Comparison of ENCODE assay signal across 21 cellular contexts in genomic region chr1:208929575-208929974, GRCh38.
A peak's percentile ranks its signal among the peaks of the same experiment; 100 is the strongest.
DNase-seq lines count a peak whose midpoint lies in the region; ATAC-seq and TF ChIP-seq lines count a peak whose summit lies in the region.
"Had no signal": no experiment of that assay in that cellular context is flagged by ENCODE, and none has a peak within 500 bp of the region (broad histone marks: within the 10 kb centered on the region; RNA-seq: fewer than 3 reads in every experiment).

No MANE protein-coding gene starts in this region.

- WGBS in SK-N-SH (ENCODE audit: low lambda C conversion rate): 16% methylated on average over 3 of the region's 3 CpGs

- H3K4me3 ChIP-seq in SK-N-SH (ENCODE audit: low read depth in 2 of 2, low read length in 1 of 2) (no peak overlapping the region), lower lobe of right lung (no peak overlapping the region)
- H3K4me3 ChIP-seq: HAP-1, thoracic aorta had no signal

- H3F3A ChIP-seq in SK-N-SH (replicated peaks; ENCODE audit: insufficient read depth): peaks cover 18% of the 10 kb centered on the region

- intact Hi-C loops in lower lobe of right lung (cut with DNase I): no loop called here
- intact Hi-C loops in activated CD4-positive, alpha-beta T cell treated with anti-CD3 and anti-CD28 coated beads for 36 hours (cut with DNase I, micrococcal nuclease): no loop called here

- H3K79me2 ChIP-seq in SK-N-SH (ENCODE audit: insufficient read depth): no peaks in the 10 kb centered on the region

- peak; percentile 67 for DNase-seq in GM04504 (ENCODE audit: low read depth)
- no peak for DNase-seq in SK-N-SH
- no peak for DNase-seq in lower lobe of right lung
- no peak for DNase-seq in activated CD4-positive, alpha-beta T cell treated with anti-CD3 and anti-CD28 coated beads for 36 hours
- DNase-seq in dermis blood vessel endothelial cell: no peak
- DNase-seq in SKM-1 treated with dmso at 0.1 percent for 144 hours (lab: John Stamatoyannopoulos, UW; ENCODE audit: unreplicated experiment): no peak
- DNase-seq: activated B cell treated with CpG ODN at 0.5 μM for 24 hours; activated CD4-positive, alpha-beta memory T cell treated with anti-CD3 and anti-CD28 coated beads for 36 hours; activated gamma-delta T cell; caudate nucleus; NCI-H1436 treated with DMSO at 0.1 percent for 48 hours; NCI-H510A treated with DMSO at 0.1 percent for 48 hours; nucleus accumbens; small intestine; stimulated activated CD4-positive, alpha-beta T cell treated with anti-CD3 and anti-CD28 coated beads, Interleukin-2, amount 100 ng/mL, for 24 hours; T-helper 9 cell had no signal

- peak; percentile 87 for ATAC-seq in esophagus mucosa
- no peak for ATAC-seq in lower lobe of right lung
- no peak for ATAC-seq in activated CD4-positive, alpha-beta T cell treated with anti-CD3 and anti-CD28 coated beads for 36 hours
- ATAC-seq: stimulated activated effector memory CD8-positive, alpha-beta T cell treated with anti-CD3 and anti-CD28 coated beads, Interleukin-12 subunit alpha, Interleukin-12 subunit beta, amount 100 ng/mL, for 72 hours had no signal

- H3K9me3 Mint-ChIP-seq in activated CD4-positive, alpha-beta T cell treated with anti-CD3 and anti-CD28 coated beads for 36 hours (ENCODE audit: low read depth): no peaks in the 10 kb centered on the region
- H3K9me3 Mint-ChIP-seq: activated B cell treated with CpG ODN at 0.5 μM for 24 hours; activated CD4-positive, alpha-beta memory T cell treated with anti-CD3 and anti-CD28 coated beads for 36 hours; stimulated activated effector memory CD8-positive, alpha-beta T cell treated with anti-CD3 and anti-CD28 coated beads, Interleukin-12 subunit alpha, Interleukin-12 subunit beta, amount 100 ng/mL, for 72 hours had no signal

- peak in 1 of 2 experiments; percentile 57; a peak in 1 of 4 replicates for TF ChIP-seq EP300 in SK-N-SH (IDR thresholded peaks at IDR 0.05; ENCODE audit: borderline replicate concordance in 1 of 2, low read depth in 1 of 2, low read length in 1 of 2)

- H3K9me2 ChIP-seq in SK-N-SH: no peaks in the 10 kb centered on the region

- no peaks in the 10 kb centered on the region for H3K27me3 ChIP-seq in SK-N-SH (ENCODE audit: insufficient read depth)
- H3K27me3 ChIP-seq in lower lobe of right lung (ENCODE audit: low read depth): no peaks in the 10 kb centered on the region

- POLR2A ChIA-PET in SK-N-SH (lab: Yijun Ruan, JAX): no interaction called here
- POLR2A ChIA-PET in activated CD4-positive, alpha-beta T cell treated with anti-CD3 and anti-CD28 coated beads for 36 hours (lab: Charles Lee): no interaction called here

- TF ChIP-seq RAD21 in SK-N-SH (IDR thresholded peaks at IDR 0.05; ENCODE audit: low read length): no peak

- CTCF ChIA-PET in SK-N-SH (lab: Yijun Ruan, JAX): no interaction called here
- CTCF ChIA-PET in activated CD4-positive, alpha-beta T cell treated with anti-CD3 and anti-CD28 coated beads for 36 hours (lab: Charles Lee): no interaction called here

- peaks cover 10 to 19% of the 10 kb centered on the region in 2 experiments for H3K4me1 ChIP-seq in SK-N-SH (ENCODE audit: control insufficient read depth in 1 of 2, insufficient read depth in 2 of 2, low read depth in 1 of 2, low read length in 1 of 2)
- H3K4me1 ChIP-seq in lower lobe of right lung: no peaks in the 10 kb centered on the region
- H3K4me1 ChIP-seq: HAP-1 had no signal

- no peak overlapping the region for H3K4me3 Mint-ChIP-seq in activated CD4-positive, alpha-beta T cell treated with anti-CD3 and anti-CD28 coated beads for 36 hours
- H3K4me3 Mint-ChIP-seq: activated B cell treated with CpG ODN at 0.5 μM for 24 hours; activated CD4-positive, alpha-beta memory T cell treated with anti-CD3 and anti-CD28 coated beads for 36 hours; dendritic cell treated with granulocyte-macrophage colony-stimulating factor and Interleukin-4, amounts not matched to agents 40 ng/mL and 50 ng/mL, for 4 days; stimulated activated effector memory CD8-positive, alpha-beta T cell treated with anti-CD3 and anti-CD28 coated beads, Interleukin-12 subunit alpha, Interleukin-12 subunit beta, amount 100 ng/mL, for 72 hours had no signal

- H3K4me1 Mint-ChIP-seq in activated CD4-positive, alpha-beta T cell treated with anti-CD3 and anti-CD28 coated beads for 36 hours: no peaks in the 10 kb centered on the region
- H3K4me1 Mint-ChIP-seq: activated B cell treated with CpG ODN at 0.5 μM for 24 hours; stimulated activated effector memory CD8-positive, alpha-beta T cell treated with anti-CD3 and anti-CD28 coated beads, Interleukin-12 subunit alpha, Interleukin-12 subunit beta, amount 100 ng/mL, for 72 hours had no signal

- H3K9ac ChIP-seq in SK-N-SH: no peak overlapping the region

- no peak overlapping the region for H3K27ac Mint-ChIP-seq in activated CD4-positive, alpha-beta T cell treated with anti-CD3 and anti-CD28 coated beads for 36 hours
- H3K27ac Mint-ChIP-seq: activated B cell treated with CpG ODN at 0.5 μM for 24 hours; activated CD4-positive, alpha-beta memory T cell treated with anti-CD3 and anti-CD28 coated beads for 36 hours; dendritic cell treated with granulocyte-macrophage colony-stimulating factor and Interleukin-4, amounts not matched to agents 40 ng/mL and 50 ng/mL, for 4 days; stimulated activated effector memory CD8-positive, alpha-beta T cell treated with anti-CD3 and anti-CD28 coated beads, Interleukin-12 subunit alpha, Interleukin-12 subunit beta, amount 100 ng/mL, for 72 hours had no signal

- TF ChIP-seq CTCF in SK-N-SH (IDR thresholded peaks at IDR 0.05) (no peak), lower lobe of right lung (IDR thresholded peaks at IDR 0.05) (no peak)

- H4K20me1 ChIP-seq in SK-N-SH (ENCODE audit: insufficient read depth): no peaks in the 10 kb centered on the region

- peaks cover 7% of the 10 kb centered on the region for H3K27me3 Mint-ChIP-seq in activated CD4-positive, alpha-beta T cell treated with anti-CD3 and anti-CD28 coated beads for 36 hours
- H3K27me3 Mint-ChIP-seq: dendritic cell treated with granulocyte-macrophage colony-stimulating factor and Interleukin-4, amounts not matched to agents 40 ng/mL and 50 ng/mL, for 4 days had no signal

- H3K36me3 Mint-ChIP-seq in activated CD4-positive, alpha-beta T cell treated with anti-CD3 and anti-CD28 coated beads for 36 hours (ENCODE audit: low read depth): no peaks in the 10 kb centered on the region
- H3K36me3 Mint-ChIP-seq: activated CD4-positive, alpha-beta memory T cell treated with anti-CD3 and anti-CD28 coated beads for 36 hours; stimulated activated effector memory CD8-positive, alpha-beta T cell treated with anti-CD3 and anti-CD28 coated beads, Interleukin-12 subunit alpha, Interleukin-12 subunit beta, amount 100 ng/mL, for 72 hours had no signal

- H3K36me3 ChIP-seq in SK-N-SH (replicated peaks in 1 of 2; ENCODE audit: control insufficient read depth in 1 of 2, insufficient read depth in 2 of 2, low read length in 1 of 2) (no peaks in the 10 kb centered on the region), lower lobe of right lung (no peaks in the 10 kb centered on the region)
- H3K36me3 ChIP-seq: HAP-1, thoracic aorta had no signal

- H3K27ac ChIP-seq in SK-N-SH (ENCODE audit: low read depth in 2 of 2, low read length in 1 of 2) (no peak overlapping the region), lower lobe of right lung (no peak overlapping the region)
- H3K27ac ChIP-seq: thoracic aorta had no signal

- H3K9me3 ChIP-seq in SK-N-SH: no peaks in the 10 kb centered on the region
- no peaks in the 10 kb centered on the region for H3K9me3 ChIP-seq in lower lobe of right lung
- H3K9me3 ChIP-seq: HAP-1, thoracic aorta had no signal

- no peak overlapping the region for H2AFZ ChIP-seq in SK-N-SH (ENCODE audit: low read depth)

- no peak overlapping the region for H3K4me2 ChIP-seq in SK-N-SH

TF ChIP-seq in SK-N-SH, 30 proteins besides CTCF, POLR2A, EP300 and RAD21:
- TF ChIP-seq NFIC (IDR thresholded peaks at IDR 0.05; ENCODE audit: borderline replicate concordance) (peak; percentile 77), FOSL2 (IDR thresholded peaks at IDR 0.05; ENCODE audit: borderline replicate concordance, low read depth) (peak; percentile 65), SIN3A (IDR thresholded peaks at IDR 0.05; ENCODE audit: borderline replicate concordance, low read depth, low read length) (no peak), TCF12 (IDR thresholded peaks at IDR 0.05) (0 out of 2 replicates have a peak, but pooled peaks have one; percentile 40), JUND (IDR thresholded peaks at IDR 0.05) (peak; percentile 53), MEF2A (IDR thresholded peaks at IDR 0.05; ENCODE audit: borderline replicate concordance, low read depth) (peak; percentile 16; the same call in 1 of the 2 replicates), GATA2 (CRISPR knock-in tag; IDR thresholded peaks at IDR 0.05) (no peak), PBX3 (IDR thresholded peaks at IDR 0.05) (peak; percentile 84)
